ENCODE assay signal across 12 cellular contexts in genomic region chrY:7289889-7290853, GRCh38.
DNase-seq lines count a peak whose midpoint lies in the region; ATAC-seq and TF ChIP-seq lines count a peak whose summit lies in the region.
"Had no signal": no experiment of that assay in that cellular context is flagged by ENCODE, and none has a peak within 500 bp of the region (broad histone marks: within the 10 kb centered on the region; RNA-seq: fewer than 3 reads in every experiment).

No MANE protein-coding gene starts in this region.

- POLR2A ChIA-PET in MCF 10A (lab: Yijun Ruan, JAX), result no interaction called here

- peak overlapping the region; percentile 65 for H3K4me3 Mint-ChIP-seq in activated naive CD4-positive, alpha-beta T cell treated with anti-CD3 and anti-CD28 coated beads for 36 hours
- peak overlapping the region; percentile 62 for H3K4me3 Mint-ChIP-seq in activated naive CD4-positive, alpha-beta T cell treated with anti-CD3 and anti-CD28 coated beads, Interleukin-2, amount 10 ng/mL, durations not matched to agents 7 days and 5 days
- no peak overlapping the region for H3K4me3 Mint-ChIP-seq in MCF 10A (ENCODE audit: unreplicated experiment)

- H3K4me1 Mint-ChIP-seq in activated naive CD4-positive, alpha-beta T cell treated with anti-CD3 and anti-CD28 coated beads for 36 hours (ENCODE audit: low read depth), result peaks cover 55% of the 10 kb centered on the region
- peaks cover 72% of the 10 kb centered on the region for H3K4me1 Mint-ChIP-seq in activated naive CD4-positive, alpha-beta T cell treated with anti-CD3 and anti-CD28 coated beads, Interleukin-2, amount 10 ng/mL, durations not matched to agents 7 days and 5 days
- H3K4me1 Mint-ChIP-seq in MCF 10A (ENCODE audit: insufficient read depth, unreplicated experiment), result no peaks in the 10 kb centered on the region

- H3K27me3 Mint-ChIP-seq in activated naive CD4-positive, alpha-beta T cell treated with anti-CD3 and anti-CD28 coated beads for 36 hours (ENCODE audit: low read depth), result no peaks in the 10 kb centered on the region
- H3K27me3 Mint-ChIP-seq in activated naive CD4-positive, alpha-beta T cell treated with anti-CD3 and anti-CD28 coated beads, Interleukin-2, amount 10 ng/mL, durations not matched to agents 7 days and 5 days, result no peaks in the 10 kb centered on the region
- H3K27me3 Mint-ChIP-seq in MCF 10A (ENCODE audit: insufficient read depth, unreplicated experiment), result no peaks in the 10 kb centered on the region

- TF ChIP-seq CTCF in foreskin keratinocyte (conservative IDR thresholded peaks at IDR 0.05), result no peak
- no peak for TF ChIP-seq CTCF in MCF 10A (IDR thresholded peaks at IDR 0.05; ENCODE audit: unreplicated experiment)

- H3K36me3 Mint-ChIP-seq in activated naive CD4-positive, alpha-beta T cell treated with anti-CD3 and anti-CD28 coated beads for 36 hours (ENCODE audit: low read depth), result peaks cover 33% of the 10 kb centered on the region
- H3K36me3 Mint-ChIP-seq in activated naive CD4-positive, alpha-beta T cell treated with anti-CD3 and anti-CD28 coated beads, Interleukin-2, amount 10 ng/mL, durations not matched to agents 7 days and 5 days, result peaks cover 38% of the 10 kb centered on the region
- no peaks in the 10 kb centered on the region for H3K36me3 Mint-ChIP-seq in MCF 10A (ENCODE audit: insufficient read depth, unreplicated experiment)

- H3K27me3 ChIP-seq in foreskin keratinocyte, result no peaks in the 10 kb centered on the region
- H3K27me3 ChIP-seq: tibial nerve had no signal

- CTCF ChIA-PET in activated naive CD4-positive, alpha-beta T cell treated with anti-CD3 and anti-CD28 coated beads for 36 hours (lab: Charles Lee), result interaction anchor here (0.9 kb wide), 1 partner anchor 21 kb away, joined by 3 read pairs; no protein-coding TSS in a partner anchor
- CTCF ChIA-PET in activated naive CD4-positive, alpha-beta T cell treated with anti-CD3 and anti-CD28 coated beads, Interleukin-2, amount 10 ng/mL, durations not matched to agents 7 days and 5 days (lab: Charles Lee), result interaction anchor here (1.2 kb wide), 1 partner anchor 20 kb away, joined by 3 read pairs; no protein-coding TSS in a partner anchor
- CTCF ChIA-PET in MCF 10A (lab: Yijun Ruan, JAX), result no interaction called here

- no peaks in the 10 kb centered on the region for H3K4me1 ChIP-seq in foreskin keratinocyte
- H3K4me1 ChIP-seq: tibial nerve had no signal

- peak; percentile 36 for DNase-seq in activated naive CD4-positive, alpha-beta T cell treated with anti-CD3 and anti-CD28 coated beads for 36 hours
- no peak for DNase-seq in activated naive CD4-positive, alpha-beta T cell treated with anti-CD3 and anti-CD28 coated beads, Interleukin-2, amount 50 U/mL, for 16 hours
- peak; percentile 46 for DNase-seq in activated naive CD4-positive, alpha-beta T cell treated with anti-CD3 and anti-CD28 coated beads, Interleukin-2, amount 10 ng/mL, durations not matched to agents 7 days and 5 days
- DNase-seq in foreskin keratinocyte (no peak), MCF 10A (ENCODE audit: unreplicated experiment) (no peak), islet precursor cell (no peak), T-helper 9 cell (no peak)
- DNase-seq: AML-193, foreskin fibroblast had no signal

- intact Hi-C loops in activated naive CD4-positive, alpha-beta T cell treated with anti-CD3 and anti-CD28 coated beads for 36 hours (cut with micrococcal nuclease), result loop anchor here (1.0 to 2.0 kb wide), 4 partner anchors 10 to 49 kb away; no protein-coding TSS in a partner anchor
- intact Hi-C loops in MCF 10A (cut with micrococcal nuclease), result no loop called here

- BruUV-seq in MCF 10A (replicated peaks; lab: Mats Ljungman, UMichigan), result no TSS peak

- ATAC-seq in HG03139 (IDR thresholded peaks at IDR 0.05; ENCODE audit: unreplicated experiment) (peak; percentile 78), foreskin keratinocyte (no peak)

- peak overlapping the region; percentile 91 for H3K27ac Mint-ChIP-seq in activated naive CD4-positive, alpha-beta T cell treated with anti-CD3 and anti-CD28 coated beads for 36 hours
- H3K27ac Mint-ChIP-seq in activated naive CD4-positive, alpha-beta T cell treated with anti-CD3 and anti-CD28 coated beads, Interleukin-2, amount 10 ng/mL, durations not matched to agents 7 days and 5 days, result peak overlapping the region; percentile 99
- no peak overlapping the region for H3K27ac Mint-ChIP-seq in MCF 10A (ENCODE audit: low read depth, unreplicated experiment)

- H3K27ac ChIP-seq in foreskin keratinocyte, result no peak overlapping the region
- H3K27ac ChIP-seq: coronary artery had no signal

- no peaks in the 10 kb centered on the region for H3K9me3 Mint-ChIP-seq in activated naive CD4-positive, alpha-beta T cell treated with anti-CD3 and anti-CD28 coated beads for 36 hours
- H3K9me3 Mint-ChIP-seq in activated naive CD4-positive, alpha-beta T cell treated with anti-CD3 and anti-CD28 coated beads, Interleukin-2, amount 10 ng/mL, durations not matched to agents 7 days and 5 days, result no peaks in the 10 kb centered on the region
- H3K9me3 Mint-ChIP-seq in MCF 10A (ENCODE audit: unreplicated experiment), result no peaks in the 10 kb centered on the region

Comparison
In these comparisons a context has a peak if more than half of its experiments do, and no peak if none do; other contexts are left out.
1. DNase-seq: peak in activated naive CD4-positive, alpha-beta T cell treated with anti-CD3 and anti-CD28 coated beads for 36 hours (single experiment) and activated naive CD4-positive, alpha-beta T cell treated with anti-CD3 and anti-CD28 coated beads, Interleukin-2, amount 10 ng/mL, durations not matched to agents 7 days and 5 days (single experiment); none in activated naive CD4-positive, alpha-beta T cell treated with anti-CD3 and anti-CD28 coated beads, Interleukin-2, amount 50 U/mL, for 16 hours (single experiment), foreskin keratinocyte (0 of 2), MCF 10A (single experiment), islet precursor cell (single experiment) and T-helper 9 cell (single experiment).